1 cellular context compared by ENCODE assay signal in the genomic region with DNA sequence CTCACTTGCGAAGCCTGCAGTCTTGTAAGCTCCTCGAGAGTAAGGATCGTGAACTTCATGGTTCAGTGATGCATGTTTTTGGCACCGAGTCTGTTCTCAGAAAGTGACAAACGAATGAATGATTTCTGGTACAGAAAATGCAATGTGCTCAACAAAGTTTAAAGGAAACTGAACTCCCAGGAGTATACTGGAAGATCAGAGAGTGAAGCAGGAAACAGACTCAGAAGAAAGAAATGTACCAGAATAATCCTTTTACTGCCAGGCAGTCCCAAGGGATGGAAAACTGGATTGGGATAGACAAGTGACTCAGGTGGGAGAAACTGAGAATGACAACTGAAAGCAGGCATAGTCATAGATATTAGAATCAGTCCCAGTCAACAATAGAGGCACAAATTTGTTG.
TF ChIP-seq lines count a peak whose summit lies in the region.

No MANE protein-coding gene starts in this region.

TF ChIP-seq in SK-N-SH, 30 proteins besides CTCF, POLR2A, EP300 and RAD21 (continued from another document):
- TF ChIP-seq, protein P1, sequence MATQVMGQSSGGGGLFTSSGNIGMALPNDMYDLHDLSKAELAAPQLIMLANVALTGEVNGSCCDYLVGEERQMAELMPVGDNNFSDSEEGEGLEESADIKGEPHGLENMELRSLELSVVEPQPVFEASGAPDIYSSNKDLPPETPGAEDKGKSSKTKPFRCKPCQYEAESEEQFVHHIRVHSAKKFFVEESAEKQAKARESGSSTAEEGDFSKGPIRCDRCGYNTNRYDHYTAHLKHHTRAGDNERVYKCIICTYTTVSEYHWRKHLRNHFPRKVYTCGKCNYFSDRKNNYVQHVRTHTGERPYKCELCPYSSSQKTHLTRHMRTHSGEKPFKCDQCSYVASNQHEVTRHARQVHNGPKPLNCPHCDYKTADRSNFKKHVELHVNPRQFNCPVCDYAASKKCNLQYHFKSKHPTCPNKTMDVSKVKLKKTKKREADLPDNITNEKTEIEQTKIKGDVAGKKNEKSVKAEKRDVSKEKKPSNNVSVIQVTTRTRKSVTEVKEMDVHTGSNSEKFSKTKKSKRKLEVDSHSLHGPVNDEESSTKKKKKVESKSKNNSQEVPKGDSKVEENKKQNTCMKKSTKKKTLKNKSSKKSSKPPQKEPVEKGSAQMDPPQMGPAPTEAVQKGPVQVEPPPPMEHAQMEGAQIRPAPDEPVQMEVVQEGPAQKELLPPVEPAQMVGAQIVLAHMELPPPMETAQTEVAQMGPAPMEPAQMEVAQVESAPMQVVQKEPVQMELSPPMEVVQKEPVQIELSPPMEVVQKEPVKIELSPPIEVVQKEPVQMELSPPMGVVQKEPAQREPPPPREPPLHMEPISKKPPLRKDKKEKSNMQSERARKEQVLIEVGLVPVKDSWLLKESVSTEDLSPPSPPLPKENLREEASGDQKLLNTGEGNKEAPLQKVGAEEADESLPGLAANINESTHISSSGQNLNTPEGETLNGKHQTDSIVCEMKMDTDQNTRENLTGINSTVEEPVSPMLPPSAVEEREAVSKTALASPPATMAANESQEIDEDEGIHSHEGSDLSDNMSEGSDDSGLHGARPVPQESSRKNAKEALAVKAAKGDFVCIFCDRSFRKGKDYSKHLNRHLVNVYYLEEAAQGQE (IDR thresholded peaks at IDR 0.05; ENCODE audit: low read depth, low read length), result no peak
- TF ChIP-seq, protein P2, sequence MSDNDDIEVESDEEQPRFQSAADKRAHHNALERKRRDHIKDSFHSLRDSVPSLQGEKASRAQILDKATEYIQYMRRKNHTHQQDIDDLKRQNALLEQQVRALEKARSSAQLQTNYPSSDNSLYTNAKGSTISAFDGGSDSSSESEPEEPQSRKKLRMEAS (IDR thresholded peaks at IDR 0.05; ENCODE audit: low read depth), result no peak
- TF ChIP-seq TCF12 (IDR thresholded peaks at IDR 0.05) (no peak), ELF1 (IDR thresholded peaks at IDR 0.05) (no peak), SIN3A (IDR thresholded peaks at IDR 0.05; ENCODE audit: borderline replicate concordance, low read depth, low read length) (no peak), MEF2A (IDR thresholded peaks at IDR 0.05; ENCODE audit: borderline replicate concordance, low read depth) (no peak), TEAD4 (IDR thresholded peaks at IDR 0.05; ENCODE audit: borderline replicate concordance, insufficient read depth) (no peak)
